In genomic region chr2:204511021-204511420, GRCh38 we compare ENCODE assay signal across 29 cellular contexts.
"Had no signal": no experiment of that assay in that cellular context is flagged by ENCODE, and none has a peak within 500 bp of the region (broad histone marks: within the 10 kb centered on the region; RNA-seq: fewer than 3 reads in every experiment).

No MANE protein-coding gene starts in this region.

- H3K4me3 ChIP-seq: ascending aorta, breast epithelium, cardiac muscle cell, colonic mucosa had no signal

- H3K27me3 Mint-ChIP-seq: activated naive CD4-positive, alpha-beta T cell treated with anti-CD3 and anti-CD28 coated beads, Interleukin-2, amount 10 ng/mL, durations not matched to agents 7 days and 5 days had no signal

- H3K27ac Mint-ChIP-seq: activated CD4-positive, alpha-beta memory T cell treated with anti-CD3 and anti-CD28 coated beads, Interleukin-2, amount 10 ng/mL, durations not matched to agents 7 days and 5 days; activated CD4-positive, alpha-beta T cell treated with anti-CD3 and anti-CD28 coated beads, Interleukin-2, amount 10 ng/mL, durations not matched to agents 7 days and 5 days; activated naive CD4-positive, alpha-beta T cell treated with anti-CD3 and anti-CD28 coated beads, Interleukin-2, amount 10 ng/mL, durations not matched to agents 7 days and 5 days; activated naive CD4-positive, alpha-beta T cell treated with anti-CD3 and anti-CD28 coated beads, Interleukin-2, amount 50 U/mL, for 72 hours; activated naive CD8-positive, alpha-beta T cell treated with anti-CD3 and anti-CD28 coated beads, Interleukin-2, amount 10 ng/mL, durations not matched to agents 7 days and 5 days; activated T-cell treated with anti-CD3 and anti-CD28 coated beads, Interleukin-2, amount 50 U/mL, for 24 hours; activated T-cell treated with anti-CD3 and anti-CD28 coated beads, Interleukin-2, amount 50 U/mL, for 72 hours; brain; endodermal cell had no signal

- H3K4me1 ChIP-seq: ascending aorta, breast epithelium, colonic mucosa had no signal

- H3K9me3 Mint-ChIP-seq: activated CD4-positive, alpha-beta memory T cell treated with anti-CD3 and anti-CD28 coated beads, Interleukin-2, amount 10 ng/mL, durations not matched to agents 7 days and 5 days; activated CD4-positive, alpha-beta T cell treated with anti-CD3 and anti-CD28 coated beads, Interleukin-2, amount 10 ng/mL, durations not matched to agents 7 days and 5 days; activated naive CD4-positive, alpha-beta T cell treated with anti-CD3 and anti-CD28 coated beads, Interleukin-2, amount 10 ng/mL, durations not matched to agents 7 days and 5 days; activated naive CD4-positive, alpha-beta T cell treated with anti-CD3 and anti-CD28 coated beads, Interleukin-2, amount 50 U/mL, for 72 hours; activated naive CD8-positive, alpha-beta T cell treated with anti-CD3 and anti-CD28 coated beads, Interleukin-2, amount 10 ng/mL, durations not matched to agents 7 days and 5 days; activated T-cell treated with anti-CD3 and anti-CD28 coated beads, Interleukin-2, amount 50 U/mL, for 24 hours; activated T-cell treated with anti-CD3 and anti-CD28 coated beads, Interleukin-2, amount 50 U/mL, for 72 hours had no signal

- DNase-seq: activated CD4-positive, alpha-beta memory T cell treated with anti-CD3 and anti-CD28 coated beads, Interleukin-2, amount 10 ng/mL, durations not matched to agents 7 days and 5 days; activated CD4-positive, alpha-beta T cell treated with anti-CD3 and anti-CD28 coated beads for 4 hours; activated CD4-positive, alpha-beta T cell treated with anti-CD3 and anti-CD28 coated beads, Interleukin-2, amount 10 ng/mL, durations not matched to agents 7 days and 5 days; activated CD4-positive, alpha-beta T cell treated with anti-CD3 and anti-CD28 coated beads, Interleukin-2, amount 50 U/mL, for 4 hours; activated CD4-positive, CD25-positive, alpha-beta regulatory T cell; activated CD4-positive, CD25-positive, alpha-beta regulatory T cell treated with anti-CD3 and anti-CD28 coated beads, Interleukin-2, amount 50 U/mL, for 72 hours; activated CD8-positive, alpha-beta memory T cell treated with anti-CD3 and anti-CD28 coated beads, Interleukin-2, amount 50 U/mL, for 48 hours; activated gamma-delta T cell; activated naive CD4-positive, alpha-beta T cell; activated naive CD4-positive, alpha-beta T cell treated with anti-CD3 and anti-CD28 coated beads, Interleukin-2, amount 10 ng/mL, durations not matched to agents 7 days and 5 days; activated naive CD8-positive, alpha-beta T cell treated with anti-CD3 and anti-CD28 coated beads, Interleukin-2, amount 10 ng/mL, durations not matched to agents 7 days and 5 days; activated T-cell treated with anti-CD3 and anti-CD28 coated beads for 4 hours; activated T-cell treated with anti-CD3 and anti-CD28 coated beads, Interleukin-2, amount 50 U/mL, for 24 hours; activated T-cell treated with anti-CD3 and anti-CD28 coated beads, Interleukin-2, amount 50 U/mL, for 72 hours; central memory CD4-positive, alpha-beta T cell; cerebellar nuclear complex; colonic mucosa; effector CD8-positive, alpha-beta T cell; endodermal cell; foreskin fibroblast; head of caudate nucleus; T-helper 1 cell; T-helper 2 cell had no signal

- H3K4me3 Mint-ChIP-seq: activated CD4-positive, alpha-beta memory T cell treated with anti-CD3 and anti-CD28 coated beads, Interleukin-2, amount 10 ng/mL, durations not matched to agents 7 days and 5 days; activated CD4-positive, alpha-beta T cell treated with anti-CD3 and anti-CD28 coated beads, Interleukin-2, amount 10 ng/mL, durations not matched to agents 7 days and 5 days; activated naive CD4-positive, alpha-beta T cell treated with anti-CD3 and anti-CD28 coated beads, Interleukin-2, amount 10 ng/mL, durations not matched to agents 7 days and 5 days; activated naive CD8-positive, alpha-beta T cell treated with anti-CD3 and anti-CD28 coated beads, Interleukin-2, amount 10 ng/mL, durations not matched to agents 7 days and 5 days; activated T-cell treated with anti-CD3 and anti-CD28 coated beads, Interleukin-2, amount 50 U/mL, for 24 hours; activated T-cell treated with anti-CD3 and anti-CD28 coated beads, Interleukin-2, amount 50 U/mL, for 72 hours; brain; endodermal cell had no signal

- ATAC-seq: activated naive CD4-positive, alpha-beta T cell treated with anti-CD3 and anti-CD28 coated beads, Interleukin-2, amount 50 U/mL, for 72 hours; activated T-cell treated with anti-CD3 and anti-CD28 coated beads, Interleukin-2, amount 50 U/mL, for 72 hours; esophagus mucosa had no signal

- H3K4me1 Mint-ChIP-seq: activated CD4-positive, alpha-beta memory T cell treated with anti-CD3 and anti-CD28 coated beads, Interleukin-2, amount 10 ng/mL, durations not matched to agents 7 days and 5 days; activated CD4-positive, alpha-beta T cell treated with anti-CD3 and anti-CD28 coated beads, Interleukin-2, amount 10 ng/mL, durations not matched to agents 7 days and 5 days; activated naive CD4-positive, alpha-beta T cell treated with anti-CD3 and anti-CD28 coated beads, Interleukin-2, amount 10 ng/mL, durations not matched to agents 7 days and 5 days; activated naive CD8-positive, alpha-beta T cell treated with anti-CD3 and anti-CD28 coated beads, Interleukin-2, amount 10 ng/mL, durations not matched to agents 7 days and 5 days; endodermal cell had no signal

- H3K27me3 ChIP-seq: ascending aorta, breast epithelium, cardiac muscle cell, colonic mucosa had no signal

- H3K36me3 Mint-ChIP-seq: activated naive CD4-positive, alpha-beta T cell treated with anti-CD3 and anti-CD28 coated beads, Interleukin-2, amount 10 ng/mL, durations not matched to agents 7 days and 5 days; activated naive CD4-positive, alpha-beta T cell treated with anti-CD3 and anti-CD28 coated beads, Interleukin-2, amount 50 U/mL, for 72 hours; activated naive CD8-positive, alpha-beta T cell treated with anti-CD3 and anti-CD28 coated beads, Interleukin-2, amount 10 ng/mL, durations not matched to agents 7 days and 5 days; brain had no signal

- H3K9me3 ChIP-seq: ascending aorta, breast epithelium, colonic mucosa had no signal

- H3K36me3 ChIP-seq: ascending aorta, breast epithelium, cardiac muscle cell, colonic mucosa had no signal
